In the genomic region with DNA sequence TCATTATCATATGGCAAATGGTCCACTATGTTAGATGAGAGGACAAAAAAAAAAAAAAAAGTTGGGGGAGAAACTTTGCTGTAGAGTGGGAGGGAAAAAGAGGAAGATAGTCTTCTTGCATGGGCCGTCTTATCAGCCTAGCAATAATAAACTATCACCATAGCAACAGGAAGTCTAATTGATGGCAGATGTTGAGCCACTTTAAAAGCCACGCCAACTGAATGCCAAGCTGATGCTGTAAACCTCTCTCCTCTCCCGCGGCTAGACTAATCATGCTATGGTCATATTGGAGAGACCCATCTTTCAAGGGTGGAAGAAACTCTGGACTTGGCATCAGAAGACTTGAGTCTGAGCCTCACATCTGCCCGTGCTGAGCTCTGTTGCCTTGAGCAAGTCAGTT, we compare ENCODE assay signal across 12 cellular contexts.
DNase-seq lines count a peak whose midpoint lies in the region; ATAC-seq and TF ChIP-seq lines count a peak whose summit lies in the region.
"Had no signal": no experiment of that assay in that cellular context is flagged by ENCODE, and none has a peak within 500 bp of the region (broad histone marks: within the 10 kb centered on the region; RNA-seq: fewer than 3 reads in every experiment).

No MANE protein-coding gene starts in this region.

- H3K4me1 ChIP-seq in aorta (ENCODE audit: control insufficient read depth in 1 of 2, insufficient read depth in 2 of 2, low read length in 2 of 2) (no peaks in the 10 kb centered on the region), breast epithelium (no peaks in the 10 kb centered on the region)

- no peaks in the 10 kb centered on the region for H3K27me3 ChIP-seq in aorta (ENCODE audit: control insufficient read depth in 1 of 2, insufficient read depth in 2 of 2, low read length in 1 of 2)
- H3K27me3 ChIP-seq in breast epithelium: no peaks in the 10 kb centered on the region

- H3K9me3 ChIP-seq in aorta (ENCODE audit: control insufficient read depth, low read length) (no peaks in the 10 kb centered on the region), breast epithelium (no peaks in the 10 kb centered on the region)
- H3K9me3 ChIP-seq: HAP-1 had no signal

- no peak overlapping the region for H3K4me3 Mint-ChIP-seq in activated T-cell treated with anti-CD3 and anti-CD28 coated beads, Interleukin-2, amount 50 U/mL, for 4 hours
- H3K4me3 Mint-ChIP-seq: CD4-positive, CD25-positive, alpha-beta regulatory T cell had no signal

- no peaks in the 10 kb centered on the region for H3K9me3 Mint-ChIP-seq in activated T-cell treated with anti-CD3 and anti-CD28 coated beads, Interleukin-2, amount 50 U/mL, for 4 hours
- H3K9me3 Mint-ChIP-seq: activated naive CD4-positive, alpha-beta T cell treated with anti-CD3 and anti-CD28 coated beads, Interleukin-2, amount 50 U/mL, for 72 hours had no signal

- TF ChIP-seq CTCF in fibroblast of villous mesenchyme (IDR thresholded peaks at IDR 0.05; ENCODE audit: insufficient read depth, low read depth, low read length) (no peak), breast epithelium (IDR thresholded peaks at IDR 0.05) (no peak)

- peaks cover 13% of the 10 kb centered on the region for H3K4me1 Mint-ChIP-seq in activated T-cell treated with anti-CD3 and anti-CD28 coated beads, Interleukin-2, amount 50 U/mL, for 4 hours (ENCODE audit: low read depth)

- WGBS in aorta, 2 donors: 48 to 55% methylated on average over 5 of the region's 5 CpGs

- H3K27ac ChIP-seq in aorta (ENCODE audit: low read depth in 1 of 2, low read length in 2 of 2) (no peak overlapping the region), breast epithelium (peak overlapping the region in 1 of 2 donors; percentile 12)
- H3K27ac ChIP-seq: RWPE1 had no signal

- no peaks in the 10 kb centered on the region for H3K27me3 Mint-ChIP-seq in activated T-cell treated with anti-CD3 and anti-CD28 coated beads, Interleukin-2, amount 50 U/mL, for 4 hours (ENCODE audit: low read depth)
- H3K27me3 Mint-ChIP-seq: CD4-positive, CD25-positive, alpha-beta regulatory T cell had no signal

- peak; percentile 65 for ATAC-seq in aorta (ENCODE audit: low FRiP score)
- ATAC-seq in activated T-cell treated with anti-CD3 and anti-CD28 coated beads, Interleukin-2, amount 50 U/mL, for 4 hours: no peak
- ATAC-seq: activated naive CD4-positive, alpha-beta T cell treated with anti-CD3 and anti-CD28 coated beads, Interleukin-2, amount 50 U/mL, for 72 hours had no signal

- H3K4me3 ChIP-seq in fibroblast of villous mesenchyme (ENCODE audit: low read depth, low read length) (no peak overlapping the region), aorta (ENCODE audit: low read length in 2 of 2) (no peak overlapping the region), breast epithelium (no peak overlapping the region)
- H3K4me3 ChIP-seq: HAP-1 had no signal

- no peaks in the 10 kb centered on the region for H3K36me3 Mint-ChIP-seq in activated T-cell treated with anti-CD3 and anti-CD28 coated beads, Interleukin-2, amount 50 U/mL, for 4 hours (ENCODE audit: insufficient read depth)
- H3K36me3 Mint-ChIP-seq: activated naive CD4-positive, alpha-beta T cell treated with anti-CD3 and anti-CD28 coated beads, Interleukin-2, amount 50 U/mL, for 72 hours; CD4-positive, CD25-positive, alpha-beta regulatory T cell had no signal

- H3K36me3 ChIP-seq in aorta (ENCODE audit: control insufficient read depth in 1 of 2, insufficient read depth in 2 of 2, low read length in 1 of 2) (no peaks in the 10 kb centered on the region), breast epithelium (no peaks in the 10 kb centered on the region)
- H3K36me3 ChIP-seq: HAP-1 had no signal

- intact Hi-C loops in aorta (cut with DNase I): no loop called here
- intact Hi-C loops in breast epithelium (cut with DNase I; ENCODE audit: low total_unique reads): no loop called here

- TF ChIP-seq POLR2A in breast epithelium (IDR thresholded peaks at IDR 0.05): no peak

- peak; percentile 25 for DNase-seq in NCI-H345 (lab: John Stamatoyannopoulos, UW)
- DNase-seq in NCI-H345 treated with DMSO at 0.1 percent for 48 hours (lab: John Stamatoyannopoulos, UW; ENCODE audit: unreplicated experiment): no peak
- DNase-seq in NOMO-1 (lab: John Stamatoyannopoulos, UW; ENCODE audit: unreplicated experiment in 2 of 2): peak; percentile 89 to 96
- peak; percentile 90 for DNase-seq in fibroblast of villous mesenchyme (ENCODE audit: low read depth)
- DNase-seq in aorta: peak in 1 of 2 donors; percentile 47
- no peak for DNase-seq in activated T-cell treated with anti-CD3 and anti-CD28 coated beads, Interleukin-2, amount 50 U/mL, for 4 hours
- DNase-seq in stimulated activated CD4-positive, alpha-beta T cell treated with anti-CD3 and anti-CD28 coated beads, Interleukin-12 subunit alpha, Interleukin-12 subunit beta, amount 100 ng/mL, for 4 hours: no peak
- DNase-seq in breast epithelium (ENCODE audit: low spot score in 2 of 2): no peak
- DNase-seq: CD4-positive, CD25-positive, alpha-beta regulatory T cell had no signal

Comparison
In these comparisons a context has a peak if more than half of its experiments do, and no peak if none do; other contexts are left out.
1. DNase-seq: peak in NCI-H345 (single experiment), NOMO-1 (2 of 2) and fibroblast of villous mesenchyme (single experiment); none in NCI-H345 treated with DMSO at 0.1 percent for 48 hours (single experiment), activated T-cell treated with anti-CD3 and anti-CD28 coated beads, Interleukin-2, amount 50 U/mL, for 4 hours (single experiment), stimulated activated CD4-positive, alpha-beta T cell treated with anti-CD3 and anti-CD28 coated beads, Interleukin-12 subunit alpha, Interleukin-12 subunit beta, amount 100 ng/mL, for 4 hours (single experiment) and breast epithelium (0 of 2).